In genomic region chr12:2532647-2533435, GRCh38 we compare ENCODE assay signal across 18 cellular contexts.
DNase-seq lines count a peak whose midpoint lies in the region; ATAC-seq, FAIRE-seq and TF ChIP-seq lines count a peak whose summit lies in the region.
"Had no signal": no experiment of that assay in that cellular context is flagged by ENCODE, and none has a peak within 500 bp of the region (broad histone marks: within the 10 kb centered on the region; RNA-seq: fewer than 3 reads in every experiment).

No MANE protein-coding gene starts in this region.

- H3K23ac ChIP-seq in neuronal stem cell (ENCODE audit: low read depth, low read length, poor library complexity), result peak overlapping the region; percentile 36

- WGBS in neuronal stem cell (ENCODE audit: extremely low coverage in 2 of 2, insufficient read length in 2 of 2, insufficient replicate concordance in 1 of 2), 2 donors, result no CpG with 5 or more reads among the region's 9 CpGs
- WGBS in endodermal cell (ENCODE audit: insufficient coverage in 1 of 2, insufficient read length in 1 of 2), 2 experiments, result 87% methylated on average over 8 to 9 of the region's 9 CpGs

- no peak overlapping the region for H3K4me3 ChIP-seq in neuronal stem cell (ENCODE audit: low read length in 2 of 2)
- no peak overlapping the region for H3K4me3 ChIP-seq in endodermal cell (ENCODE audit: low read length)

- no peaks in the 10 kb centered on the region for H3K27me3 ChIP-seq in neuronal stem cell (ENCODE audit: control insufficient read depth in 3 of 3, insufficient read depth in 3 of 3, low read depth in 1 of 3, low read length in 3 of 3)
- H3K27me3 ChIP-seq in endodermal cell (ENCODE audit: control insufficient read depth, insufficient read depth, low read length, poor library complexity, severe bottlenecking), result no peaks in the 10 kb centered on the region
- H3K27me3 ChIP-seq: BE2C had no signal

- H3K9ac ChIP-seq in neuronal stem cell (ENCODE audit: low read depth, low read length, poor library complexity) (no peak overlapping the region), endodermal cell (ENCODE audit: extremely low read depth, low read length, poor library complexity, severe bottlenecking) (no peak overlapping the region)

- no peak overlapping the region for H2BK12ac ChIP-seq in neuronal stem cell (ENCODE audit: low read length)

- H3K4me1 Mint-ChIP-seq in WTC11 (peaks cover 22% of the 10 kb centered on the region), endodermal cell (peaks cover 8% of the 10 kb centered on the region)
- H3K4me1 Mint-ChIP-seq: CD8-positive, alpha-beta memory T cell had no signal

- H3K4me3 Mint-ChIP-seq in WTC11 (no peak overlapping the region), endodermal cell (no peak overlapping the region)
- H3K4me3 Mint-ChIP-seq: CD8-positive, alpha-beta memory T cell had no signal

- H3K27ac Mint-ChIP-seq in WTC11, result no peak overlapping the region; the same call in 1 of the 2 replicates
- no peak overlapping the region for H3K27ac Mint-ChIP-seq in endodermal cell
- H3K27ac Mint-ChIP-seq: CD8-positive, alpha-beta memory T cell had no signal

- no peak overlapping the region for H3K27ac ChIP-seq in neuronal stem cell (replicated peaks; ENCODE audit: low read length)
- no peak overlapping the region for H3K27ac ChIP-seq in endodermal cell (ENCODE audit: low read depth, low read length)

- CTCF ChIA-PET in WTC11 (lab: Charles Lee), result no interaction called here

- no peaks in the 10 kb centered on the region for H3K36me3 ChIP-seq in neuronal stem cell (replicated peaks in 1 of 2; ENCODE audit: control insufficient read depth in 2 of 2, insufficient read depth in 2 of 2, low read length in 2 of 2)
- no peaks in the 10 kb centered on the region for H3K36me3 ChIP-seq in endodermal cell (ENCODE audit: control insufficient read depth, insufficient read depth, low read length)
- H3K36me3 ChIP-seq: BE2C had no signal

- TF ChIP-seq CTCF in WTC11 (IDR thresholded peaks at IDR 0.05) (no peak), endodermal cell (conservative IDR thresholded peaks at IDR 0.05) (no peak)

- no peak overlapping the region for H2BK5ac ChIP-seq in neuronal stem cell (ENCODE audit: low read length)

- H4K8ac ChIP-seq in neuronal stem cell (ENCODE audit: low read depth, low read length), result no peak overlapping the region

- ATAC-seq in WTC11, result 0 out of 2 replicates have a peak, but pooled peaks have one; percentile 38
- ATAC-seq: HCT116, HepG2 had no signal

- peaks cover 2% of the 10 kb centered on the region for H3K79me1 ChIP-seq in neuronal stem cell (ENCODE audit: low read depth, low read length)

- FAIRE-seq in H54 (lab: Jason Lieb, UNC), result no peak
- FAIRE-seq: A204.1, G401.6, GM12891, GM19239, H1, HepG2, HTR-8/SVneo had no signal

- H3K4me1 ChIP-seq in neuronal stem cell (ENCODE audit: control insufficient read depth in 2 of 2, insufficient read depth in 1 of 2, low read depth in 1 of 2, low read length in 2 of 2) (peaks cover 11 to 27% of the 10 kb centered on the region in 2 donors), endodermal cell (ENCODE audit: control insufficient read depth, insufficient read depth, low read length) (peaks cover 3% of the 10 kb centered on the region)
- H3K4me1 ChIP-seq: BE2C had no signal

- no peak for TF ChIP-seq POLR2A in H54 (IDR thresholded peaks at IDR 0.05; ENCODE audit: low read depth, low read length)

- H3K36me3 Mint-ChIP-seq in WTC11 (no peaks in the 10 kb centered on the region), endodermal cell (ENCODE audit: low read depth) (no peaks in the 10 kb centered on the region)
- H3K36me3 Mint-ChIP-seq: CD8-positive, alpha-beta memory T cell had no signal

- H3K27me3 Mint-ChIP-seq in WTC11 (ENCODE audit: low read depth), result no peaks in the 10 kb centered on the region
- peaks cover 25% of the 10 kb centered on the region for H3K27me3 Mint-ChIP-seq in endodermal cell (ENCODE audit: insufficient read depth)

- DNase-seq in COLO829 (ENCODE audit: low spot score), result peak; percentile 13
- no peak for DNase-seq in WTC11 (ENCODE audit: low spot score)
- peak; percentile 71 for DNase-seq in myocyte (ENCODE audit: low read depth)
- no peak for DNase-seq in neuronal stem cell (ENCODE audit: low spot score)
- DNase-seq in H54 (ENCODE audit: insufficient read length, low spot score), result no peak
- no peak for DNase-seq in endodermal cell
- DNase-seq in NCI-H345 (lab: John Stamatoyannopoulos, UW), result no peak
- DNase-seq: BE2C; CD8-positive, alpha-beta memory T cell; DMS 273 treated with DMSO at 0.1 percent for 48 hours had no signal

- H2BK15ac ChIP-seq in neuronal stem cell (ENCODE audit: low read length), result no peak overlapping the region

- no peak overlapping the region for H2AK5ac ChIP-seq in neuronal stem cell (ENCODE audit: low read depth, low read length)

- no peak overlapping the region for H2BK120ac ChIP-seq in neuronal stem cell (ENCODE audit: low read depth, low read length)

- H3K4me2 ChIP-seq in neuronal stem cell (ENCODE audit: insufficient read depth, low read length, poor library complexity, severe bottlenecking), result no peak overlapping the region

- H3K14ac ChIP-seq in neuronal stem cell (ENCODE audit: low read length), result no peak overlapping the region

- no peak overlapping the region for H3K18ac ChIP-seq in neuronal stem cell (ENCODE audit: low read length)

- H3K9me3 ChIP-seq in neuronal stem cell (replicated peaks in 1 of 2; ENCODE audit: control insufficient read depth in 2 of 2, insufficient read depth in 1 of 2, low read depth in 1 of 2, low read length in 2 of 2), result no peaks in the 10 kb centered on the region
- H3K9me3 ChIP-seq in endodermal cell (ENCODE audit: control insufficient read depth, low read length), result no peaks in the 10 kb centered on the region
- H3K9me3 ChIP-seq: BE2C had no signal

- no peaks in the 10 kb centered on the region for H3K9me3 Mint-ChIP-seq in WTC11
- no peaks in the 10 kb centered on the region for H3K9me3 Mint-ChIP-seq in endodermal cell
- H3K9me3 Mint-ChIP-seq: CD8-positive, alpha-beta memory T cell had no signal

- H3K4ac ChIP-seq in neuronal stem cell (ENCODE audit: low read length), result no peak overlapping the region

- H2AFZ ChIP-seq in neuronal stem cell (ENCODE audit: low read length), result peak overlapping the region; percentile 23

- POLR2A ChIA-PET in WTC11 (lab: Charles Lee), result no interaction called here

- no peak overlapping the region for H4K91ac ChIP-seq in neuronal stem cell (ENCODE audit: low read depth, low read length, poor library complexity)

TF ChIP-seq in WTC11, 78 proteins besides CTCF, POLR2A, EP300 and RAD21 (continues in another document):
- TF ChIP-seq, protein P1, sequence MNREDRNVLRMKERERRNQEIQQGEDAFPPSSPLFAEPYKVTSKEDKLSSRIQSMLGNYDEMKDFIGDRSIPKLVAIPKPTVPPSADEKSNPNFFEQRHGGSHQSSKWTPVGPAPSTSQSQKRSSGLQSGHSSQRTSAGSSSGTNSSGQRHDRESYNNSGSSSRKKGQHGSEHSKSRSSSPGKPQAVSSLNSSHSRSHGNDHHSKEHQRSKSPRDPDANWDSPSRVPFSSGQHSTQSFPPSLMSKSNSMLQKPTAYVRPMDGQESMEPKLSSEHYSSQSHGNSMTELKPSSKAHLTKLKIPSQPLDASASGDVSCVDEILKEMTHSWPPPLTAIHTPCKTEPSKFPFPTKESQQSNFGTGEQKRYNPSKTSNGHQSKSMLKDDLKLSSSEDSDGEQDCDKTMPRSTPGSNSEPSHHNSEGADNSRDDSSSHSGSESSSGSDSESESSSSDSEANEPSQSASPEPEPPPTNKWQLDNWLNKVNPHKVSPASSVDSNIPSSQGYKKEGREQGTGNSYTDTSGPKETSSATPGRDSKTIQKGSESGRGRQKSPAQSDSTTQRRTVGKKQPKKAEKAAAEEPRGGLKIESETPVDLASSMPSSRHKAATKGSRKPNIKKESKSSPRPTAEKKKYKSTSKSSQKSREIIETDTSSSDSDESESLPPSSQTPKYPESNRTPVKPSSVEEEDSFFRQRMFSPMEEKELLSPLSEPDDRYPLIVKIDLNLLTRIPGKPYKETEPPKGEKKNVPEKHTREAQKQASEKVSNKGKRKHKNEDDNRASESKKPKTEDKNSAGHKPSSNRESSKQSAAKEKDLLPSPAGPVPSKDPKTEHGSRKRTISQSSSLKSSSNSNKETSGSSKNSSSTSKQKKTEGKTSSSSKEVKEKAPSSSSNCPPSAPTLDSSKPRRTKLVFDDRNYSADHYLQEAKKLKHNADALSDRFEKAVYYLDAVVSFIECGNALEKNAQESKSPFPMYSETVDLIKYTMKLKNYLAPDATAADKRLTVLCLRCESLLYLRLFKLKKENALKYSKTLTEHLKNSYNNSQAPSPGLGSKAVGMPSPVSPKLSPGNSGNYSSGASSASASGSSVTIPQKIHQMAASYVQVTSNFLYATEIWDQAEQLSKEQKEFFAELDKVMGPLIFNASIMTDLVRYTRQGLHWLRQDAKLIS (CRISPR knock-in tag; IDR thresholded peaks at IDR 0.05; ENCODE audit: borderline replicate concordance), result no peak
- TF ChIP-seq, protein P2, sequence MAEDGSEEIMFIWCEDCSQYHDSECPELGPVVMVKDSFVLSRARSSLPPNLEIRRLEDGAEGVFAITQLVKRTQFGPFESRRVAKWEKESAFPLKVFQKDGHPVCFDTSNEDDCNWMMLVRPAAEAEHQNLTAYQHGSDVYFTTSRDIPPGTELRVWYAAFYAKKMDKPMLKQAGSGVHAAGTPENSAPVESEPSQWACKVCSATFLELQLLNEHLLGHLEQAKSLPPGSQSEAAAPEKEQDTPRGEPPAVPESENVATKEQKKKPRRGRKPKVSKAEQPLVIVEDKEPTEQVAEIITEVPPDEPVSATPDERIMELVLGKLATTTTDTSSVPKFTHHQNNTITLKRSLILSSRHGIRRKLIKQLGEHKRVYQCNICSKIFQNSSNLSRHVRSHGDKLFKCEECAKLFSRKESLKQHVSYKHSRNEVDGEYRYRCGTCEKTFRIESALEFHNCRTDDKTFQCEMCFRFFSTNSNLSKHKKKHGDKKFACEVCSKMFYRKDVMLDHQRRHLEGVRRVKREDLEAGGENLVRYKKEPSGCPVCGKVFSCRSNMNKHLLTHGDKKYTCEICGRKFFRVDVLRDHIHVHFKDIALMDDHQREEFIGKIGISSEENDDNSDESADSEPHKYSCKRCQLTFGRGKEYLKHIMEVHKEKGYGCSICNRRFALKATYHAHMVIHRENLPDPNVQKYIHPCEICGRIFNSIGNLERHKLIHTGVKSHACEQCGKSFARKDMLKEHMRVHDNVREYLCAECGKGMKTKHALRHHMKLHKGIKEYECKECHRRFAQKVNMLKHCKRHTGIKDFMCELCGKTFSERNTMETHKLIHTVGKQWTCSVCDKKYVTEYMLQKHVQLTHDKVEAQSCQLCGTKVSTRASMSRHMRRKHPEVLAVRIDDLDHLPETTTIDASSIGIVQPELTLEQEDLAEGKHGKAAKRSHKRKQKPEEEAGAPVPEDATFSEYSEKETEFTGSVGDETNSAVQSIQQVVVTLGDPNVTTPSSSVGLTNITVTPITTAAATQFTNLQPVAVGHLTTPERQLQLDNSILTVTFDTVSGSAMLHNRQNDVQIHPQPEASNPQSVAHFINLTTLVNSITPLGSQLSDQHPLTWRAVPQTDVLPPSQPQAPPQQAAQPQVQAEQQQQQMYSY (CRISPR knock-in tag; IDR thresholded peaks at IDR 0.05), result no peak
- no peak for TF ChIP-seq KAT7 (CRISPR knock-in tag; IDR thresholded peaks at IDR 0.05; ENCODE audit: borderline replicate concordance)

Comparison
In these comparisons a context has a peak if more than half of its experiments do, and no peak if none do; other contexts are left out.
1. DNase-seq: peak in COLO829 (single experiment) and myocyte (single experiment); none in WTC11 (single experiment), neuronal stem cell (single experiment), H54 (single experiment), endodermal cell (single experiment) and NCI-H345 (single experiment).